ENCODE assay signal across 8 cellular contexts in the genomic region with DNA sequence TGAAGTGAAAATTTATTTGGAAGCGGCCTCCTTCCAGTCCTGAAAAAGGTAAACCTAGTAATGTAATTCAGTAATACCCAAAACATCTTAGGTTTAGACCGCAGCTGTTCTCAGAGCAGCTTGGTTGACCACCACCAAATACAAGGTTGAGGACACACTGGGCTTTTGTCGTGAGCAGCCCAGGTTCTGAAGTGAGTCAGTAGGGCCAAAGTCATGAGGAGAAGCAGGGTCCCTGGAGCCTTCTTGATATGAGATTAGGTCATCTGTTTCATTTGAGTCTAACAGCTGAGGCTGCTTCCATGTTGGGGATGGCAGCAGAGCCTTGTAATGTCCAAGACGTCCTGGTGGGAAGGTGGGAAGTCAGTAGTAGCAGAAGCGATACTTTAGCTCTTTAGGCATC. TPM values are rescaled to one million over a fixed set of nuclear protein-coding genes. Genes with fewer than 3 reads are reported as not detected.
DNase-seq lines count a peak whose midpoint lies in the region; TF ChIP-seq lines count a peak whose summit lies in the region.

No MANE protein-coding gene starts in this region.

- intact Hi-C loops in MCF 10A (cut with micrococcal nuclease) (loop anchor here (2.0 kb wide), 1 partner anchor 45 kb away; no protein-coding TSS in a partner anchor), lower leg skin (cut with DNase I; ENCODE audit: low total_unique reads) (no loop called here)

- H3K4me3 ChIP-seq in ACC112 (ENCODE audit: low read depth, low read length): peak overlapping the region; percentile 99
- peak overlapping the region; percentile 67 for H3K4me3 ChIP-seq in HUES6 (ENCODE audit: low read depth, low read length)
- H3K4me3 ChIP-seq in mononuclear cell (ENCODE audit: low read length): peak overlapping the region; percentile 78
- H3K4me3 ChIP-seq in lower leg skin (ENCODE audit: low read depth, poor library complexity, severe bottlenecking): no peak overlapping the region

- H3K4me1 ChIP-seq in ACC112 (ENCODE audit: control insufficient read depth, insufficient read depth, low read length, unreplicated experiment): peaks cover 58% of the 10 kb centered on the region
- H3K4me1 ChIP-seq in HUES6 (ENCODE audit: control insufficient read depth, insufficient read depth, low read length): peaks cover 40% of the 10 kb centered on the region
- peaks cover 70% of the 10 kb centered on the region for H3K4me1 ChIP-seq in mononuclear cell (ENCODE audit: insufficient read depth, low read length)

- H3K27me3 Mint-ChIP-seq in MCF 10A (ENCODE audit: insufficient read depth, unreplicated experiment): no peaks in the 10 kb centered on the region

- 41 to 45% methylated on average over 5 of the region's 5 CpGs for WGBS in lower leg skin, 2 donors

- H3K36me3 Mint-ChIP-seq in MCF 10A (ENCODE audit: insufficient read depth, unreplicated experiment): peaks cover 37% of the 10 kb centered on the region

- H3K36me3 ChIP-seq in ACC112 (ENCODE audit: insufficient read depth, low read length): peaks cover 7% of the 10 kb centered on the region; the same call in 1 of the 2 replicates
- peaks cover 48% of the 10 kb centered on the region for H3K36me3 ChIP-seq in HUES6 (ENCODE audit: control insufficient read depth, insufficient read depth, low read length)

- H2AFZ ChIP-seq in ACC112 (ENCODE audit: low read length, unreplicated experiment): no peak overlapping the region

- no TSS peak for BruUV-seq in MCF 10A (replicated peaks; lab: Mats Ljungman, UMichigan)

- no peak for TF ChIP-seq POLR2A in lower leg skin (IDR thresholded peaks at IDR 0.05)

- H3K27ac ChIP-seq in ACC112 (ENCODE audit: low read depth, low read length) (peak overlapping the region; percentile 96), HUES6 (ENCODE audit: low read depth, low read length) (no peak overlapping the region)

- peak overlapping the region; percentile 54 for H3K9ac ChIP-seq in HUES6 (ENCODE audit: low read length)

- CTCF ChIA-PET in MCF 10A (lab: Yijun Ruan, JAX): interaction anchor here (0.6 to 1.1 kb wide), 3 partner anchors 39 to 71 kb away, joined by 3 read pairs; no protein-coding TSS in a partner anchor

- POLR2A ChIA-PET in MCF 10A (lab: Yijun Ruan, JAX): interaction anchor here (0.8 to 1.1 kb wide), 4 partner anchors 44 to 213 kb away, joined by 3 to 4 read pairs (median 3); a partner anchor contains a TSS

- peak overlapping the region; percentile 75 for H3K27ac Mint-ChIP-seq in MCF 10A (ENCODE audit: low read depth, unreplicated experiment)

- H3K79me2 ChIP-seq in ACC112 (ENCODE audit: control insufficient read depth, insufficient read depth, low read length, unreplicated experiment): peaks cover 70% of the 10 kb centered on the region

- H3K9me3 Mint-ChIP-seq in MCF 10A (ENCODE audit: unreplicated experiment): no peaks in the 10 kb centered on the region

- peak overlapping the region; percentile 95 for H3K4me3 Mint-ChIP-seq in MCF 10A (ENCODE audit: unreplicated experiment)

- no peak for TF ChIP-seq CTCF in MCF 10A (IDR thresholded peaks at IDR 0.05; ENCODE audit: unreplicated experiment)
- no peak for TF ChIP-seq CTCF in lower leg skin (IDR thresholded peaks at IDR 0.05)

- DNase-seq in MCF 10A (ENCODE audit: unreplicated experiment) (no peak), GDM1 (lab: John Stamatoyannopoulos, UW) (no peak), lower leg skin (ENCODE audit: low spot score in 2 of 2) (no peak), NCI-H1930 (lab: John Stamatoyannopoulos, UW) (no peak), NCI-H128 (lab: John Stamatoyannopoulos, UW; ENCODE audit: unreplicated experiment) (no peak)

- peaks cover 30% of the 10 kb centered on the region for H3K4me1 Mint-ChIP-seq in MCF 10A (ENCODE audit: insufficient read depth, unreplicated experiment)

- no peaks in the 10 kb centered on the region for H3K9me3 ChIP-seq in HUES6 (ENCODE audit: control insufficient read depth, insufficient read depth, low read depth, low read length)
- H3K9me3 ChIP-seq in mononuclear cell (ENCODE audit: low read depth, low read length): no peaks in the 10 kb centered on the region

- no peaks in the 10 kb centered on the region for H3K27me3 ChIP-seq in ACC112 (ENCODE audit: insufficient read depth, low read length)
- no peaks in the 10 kb centered on the region for H3K27me3 ChIP-seq in HUES6 (ENCODE audit: control insufficient read depth, insufficient read depth, low read length)
- no peaks in the 10 kb centered on the region for H3K27me3 ChIP-seq in mononuclear cell (ENCODE audit: insufficient read depth, low read length)

RNA-seq across cellular contexts. Expression of a gene that starts 2.2 kb away (rescaled TPM):
- total RNA-seq in MCF 10A (2022) (69.5 and 85.1 TPM in 2 replicates), mononuclear cell (97.9 TPM), lower leg skin (10 to 100 TPM; 56.0 to 87.2 (median 76.4) TPM)

RNA-seq across cellular contexts. Expression of a gene that starts 39.6 kb away (rescaled TPM):
- total RNA-seq in MCF 10A (2022): 16.4 and 17.4 TPM in 2 replicates
- total RNA-seq in mononuclear cell: 8.6 TPM
- total RNA-seq in lower leg skin: 10 to 100 TPM; 24.5 to 32.7 (median 29.3) TPM
